ENCODE assay signal across 11 cellular contexts in the genomic region with DNA sequence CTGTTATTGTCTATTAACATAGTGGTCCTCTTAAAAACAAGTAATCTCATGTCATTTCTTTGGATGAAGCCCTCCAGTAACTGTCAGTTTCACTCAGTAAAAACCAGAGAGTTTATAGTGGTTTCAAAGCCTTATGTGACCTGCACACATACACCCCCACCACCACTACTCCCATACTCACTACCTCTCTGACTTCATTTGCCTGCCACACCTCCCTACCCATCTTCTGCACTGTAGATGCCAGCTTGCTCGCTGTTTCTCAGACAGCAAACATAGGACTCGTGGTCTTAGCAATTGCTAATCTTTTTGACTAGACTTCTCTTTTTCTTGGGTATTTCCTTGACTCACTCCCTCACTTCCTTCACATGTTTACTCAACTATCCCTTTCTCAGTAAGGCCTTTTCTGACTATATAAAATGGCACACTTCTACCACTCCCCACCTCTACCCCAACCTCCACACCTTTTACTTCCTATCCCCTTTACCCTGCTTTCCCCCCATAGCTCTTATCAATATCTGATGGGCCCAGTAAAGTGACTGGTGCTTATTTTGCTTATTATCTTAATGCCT. TPM values are rescaled to one million over a fixed set of nuclear protein-coding genes. Genes with fewer than 3 reads are reported as not detected.
A peak's percentile ranks its signal among the peaks of the same experiment; 100 is the strongest.
DNase-seq lines count a peak whose midpoint lies in the region; ATAC-seq and TF ChIP-seq lines count a peak whose summit lies in the region.
"Had no signal": no experiment of that assay in that cellular context is flagged by ENCODE, and none has a peak within 500 bp of the region (broad histone marks: within the 10 kb centered on the region; RNA-seq: fewer than 3 reads in every experiment).

No MANE protein-coding gene starts in this region.

- ATAC-seq in GM19035 (IDR thresholded peaks at IDR 0.05; ENCODE audit: unreplicated experiment) (peak; percentile 74), HG03095 (IDR thresholded peaks at IDR 0.05; ENCODE audit: unreplicated experiment) (peak; percentile 65), SK-N-SH treated with all-trans-retinoic acid at 6 μM for 48 hours (no peak)

- no peaks in the 10 kb centered on the region for H3K27me3 ChIP-seq in CD4-positive, alpha-beta memory T cell (ENCODE audit: insufficient read depth, low read length)
- H3K27me3 ChIP-seq: esophagus squamous epithelium had no signal

- intact Hi-C loops in activated T-helper 1 cell treated with anti-CD3 and anti-CD28 coated beads, Interleukin-12 subunit alpha, Interleukin-12 subunit beta, Interleukin-2, Interleukin-4 antibody, amounts not matched to agents 30 ng/mL and 10 ng/mL and 1 ng/mL, durations not matched to agents 14 hours and 24 hours and 36 hours (cut with micrococcal nuclease), result no loop called here
- intact Hi-C loops in CD4-positive, alpha-beta memory T cell (cut with micrococcal nuclease), result no loop called here

- CTCF ChIA-PET in CD4-positive, alpha-beta memory T cell (lab: Charles Lee; ENCODE audit: partially characterized antibody), result no interaction called here

- peak overlapping the region; percentile 1 for H3K4me3 Mint-ChIP-seq in activated T-helper 1 cell treated with anti-CD3 and anti-CD28 coated beads, Interleukin-12 subunit alpha, Interleukin-12 subunit beta, Interleukin-2, Interleukin-4 antibody, amounts not matched to agents 30 ng/mL and 10 ng/mL and 1 ng/mL, durations not matched to agents 14 hours and 24 hours and 36 hours
- H3K4me3 Mint-ChIP-seq in CD4-positive, alpha-beta memory T cell, result no peak overlapping the region

- no peaks in the 10 kb centered on the region for H3K27me3 Mint-ChIP-seq in activated T-helper 1 cell treated with anti-CD3 and anti-CD28 coated beads, Interleukin-12 subunit alpha, Interleukin-12 subunit beta, Interleukin-2, Interleukin-4 antibody, amounts not matched to agents 30 ng/mL and 10 ng/mL and 1 ng/mL, durations not matched to agents 14 hours and 24 hours and 36 hours (ENCODE audit: insufficient read depth)
- no peaks in the 10 kb centered on the region for H3K27me3 Mint-ChIP-seq in CD4-positive, alpha-beta memory T cell

- no peak for TF ChIP-seq CTCF in GM13976 (IDR thresholded peaks at IDR 0.05; ENCODE audit: borderline replicate concordance, control extremely low read depth, extremely low read depth, insufficient read depth, missing control alignments)

- peaks cover 29% of the 10 kb centered on the region for H3K36me3 ChIP-seq in CD4-positive, alpha-beta memory T cell (ENCODE audit: insufficient read depth, low read length)

- POLR2A ChIA-PET in CD4-positive, alpha-beta memory T cell (lab: Charles Lee; ENCODE audit: partially characterized antibody), result no interaction called here

- peaks cover 28% of the 10 kb centered on the region for H3K4me1 Mint-ChIP-seq in activated T-helper 1 cell treated with anti-CD3 and anti-CD28 coated beads, Interleukin-12 subunit alpha, Interleukin-12 subunit beta, Interleukin-2, Interleukin-4 antibody, amounts not matched to agents 30 ng/mL and 10 ng/mL and 1 ng/mL, durations not matched to agents 14 hours and 24 hours and 36 hours (ENCODE audit: low read depth)
- H3K4me1 Mint-ChIP-seq in CD4-positive, alpha-beta memory T cell, result peaks cover 0 to 4% (median under 1%) of the 10 kb centered on the region in 4 donors

- in situ Hi-C loops in GM13976 (cut with MboI; ENCODE audit: low sequenced_read_pairs, unreplicated experiment), result no loop called here

- peak; percentile 16 for DNase-seq in GM13976 (ENCODE audit: low spot score)
- DNase-seq in activated T-helper 1 cell treated with anti-CD3 and anti-CD28 coated beads, Interleukin-12 subunit alpha, Interleukin-12 subunit beta, Interleukin-2, Interleukin-4 antibody, amounts not matched to agents 30 ng/mL and 10 ng/mL and 1 ng/mL, durations not matched to agents 14 hours and 24 hours and 36 hours (ENCODE audit: low spot score), result peak; percentile 3
- no peak for DNase-seq in NCI-H2029 treated with DMSO at 0.1 percent for 48 hours (lab: John Stamatoyannopoulos, UW)
- DNase-seq in CD4-positive, alpha-beta memory T cell, result no peak
- DNase-seq in NCI-H345 (lab: John Stamatoyannopoulos, UW), result no peak
- DNase-seq: activated CD4-positive, CD25-positive, alpha-beta regulatory T cell; Caco-2; esophagus squamous epithelium had no signal

- H3K27ac Mint-ChIP-seq in activated T-helper 1 cell treated with anti-CD3 and anti-CD28 coated beads, Interleukin-12 subunit alpha, Interleukin-12 subunit beta, Interleukin-2, Interleukin-4 antibody, amounts not matched to agents 30 ng/mL and 10 ng/mL and 1 ng/mL, durations not matched to agents 14 hours and 24 hours and 36 hours, result peak overlapping the region; percentile 76
- H3K27ac Mint-ChIP-seq in CD4-positive, alpha-beta memory T cell, result peak overlapping the region in 2 of 7 donors; percentile 4 to 38

- no peak overlapping the region for H3K27ac ChIP-seq in CD4-positive, alpha-beta memory T cell (ENCODE audit: low read depth, low read length)
- H3K27ac ChIP-seq: esophagus squamous epithelium had no signal

- H3K4me1 ChIP-seq in CD4-positive, alpha-beta memory T cell (ENCODE audit: insufficient read depth, low read length), result no peaks in the 10 kb centered on the region
- H3K4me1 ChIP-seq: Caco-2, esophagus squamous epithelium had no signal

- H3K9me3 ChIP-seq in CD4-positive, alpha-beta memory T cell (ENCODE audit: control insufficient read depth in 1 of 2, low read length in 2 of 2), result no peaks in the 10 kb centered on the region
- H3K9me3 ChIP-seq: Caco-2, esophagus squamous epithelium had no signal

- H3K9me3 Mint-ChIP-seq in activated T-helper 1 cell treated with anti-CD3 and anti-CD28 coated beads, Interleukin-12 subunit alpha, Interleukin-12 subunit beta, Interleukin-2, Interleukin-4 antibody, amounts not matched to agents 30 ng/mL and 10 ng/mL and 1 ng/mL, durations not matched to agents 14 hours and 24 hours and 36 hours, result no peaks in the 10 kb centered on the region
- no peaks in the 10 kb centered on the region for H3K9me3 Mint-ChIP-seq in CD4-positive, alpha-beta memory T cell

- H3K36me3 Mint-ChIP-seq in activated T-helper 1 cell treated with anti-CD3 and anti-CD28 coated beads, Interleukin-12 subunit alpha, Interleukin-12 subunit beta, Interleukin-2, Interleukin-4 antibody, amounts not matched to agents 30 ng/mL and 10 ng/mL and 1 ng/mL, durations not matched to agents 14 hours and 24 hours and 36 hours (ENCODE audit: low read depth), result peaks cover 43% of the 10 kb centered on the region
- H3K36me3 Mint-ChIP-seq in CD4-positive, alpha-beta memory T cell, result peaks cover 42 to 60% of the 10 kb centered on the region in 2 donors

- H3K4me3 ChIP-seq in CD4-positive, alpha-beta memory T cell (ENCODE audit: low read length in 2 of 2), result no peak overlapping the region
- H3K4me3 ChIP-seq: esophagus squamous epithelium had no signal

TF ChIP-seq in SK-N-SH treated with all-trans-retinoic acid at 6 μM for 48 hours, 23 proteins besides CTCF, POLR2A, EP300 and RAD21 (continues in another document):
- no peak for TF ChIP-seq BACH2 (CRISPR knock-in tag; IDR thresholded peaks at IDR 0.05; ENCODE audit: borderline replicate concordance)
- TF ChIP-seq ZNF70 (CRISPR knock-in tag; IDR thresholded peaks at IDR 0.05), result no peak
- no peak for TF ChIP-seq RARB (CRISPR knock-in tag; IDR thresholded peaks at IDR 0.05)
- no peak for TF ChIP-seq ZNF565 (CRISPR knock-in tag; conservative IDR thresholded peaks at IDR 0.05; ENCODE audit: low read depth)
- TF ChIP-seq ZFP30 (CRISPR knock-in tag; IDR thresholded peaks at IDR 0.05), result no peak
- TF ChIP-seq, protein P1, sequence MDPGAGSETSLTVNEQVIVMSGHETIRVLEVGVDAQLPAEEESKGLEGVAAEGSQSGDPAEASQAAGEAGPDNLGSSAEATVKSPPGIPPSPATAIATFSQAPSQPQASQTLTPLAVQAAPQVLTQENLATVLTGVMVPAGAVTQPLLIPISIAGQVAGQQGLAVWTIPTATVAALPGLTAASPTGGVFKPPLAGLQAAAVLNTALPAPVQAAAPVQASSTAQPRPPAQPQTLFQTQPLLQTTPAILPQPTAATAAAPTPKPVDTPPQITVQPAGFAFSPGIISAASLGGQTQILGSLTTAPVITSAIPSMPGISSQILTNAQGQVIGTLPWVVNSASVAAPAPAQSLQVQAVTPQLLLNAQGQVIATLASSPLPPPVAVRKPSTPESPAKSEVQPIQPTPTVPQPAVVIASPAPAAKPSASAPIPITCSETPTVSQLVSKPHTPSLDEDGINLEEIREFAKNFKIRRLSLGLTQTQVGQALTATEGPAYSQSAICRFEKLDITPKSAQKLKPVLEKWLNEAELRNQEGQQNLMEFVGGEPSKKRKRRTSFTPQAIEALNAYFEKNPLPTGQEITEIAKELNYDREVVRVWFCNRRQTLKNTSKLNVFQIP (CRISPR knock-in tag; IDR thresholded peaks at IDR 0.05; ENCODE audit: borderline replicate concordance, low read depth), result no peak
- TF ChIP-seq SNAI2 (CRISPR knock-in tag; IDR thresholded peaks at IDR 0.05), result no peak
- no peak for TF ChIP-seq PPARA (CRISPR knock-in tag; IDR thresholded peaks at IDR 0.05; ENCODE audit: borderline replicate concordance)
- TF ChIP-seq ZNF8 (CRISPR knock-in tag; IDR thresholded peaks at IDR 0.05), result no peak
- TF ChIP-seq TOX (CRISPR knock-in tag; IDR thresholded peaks at IDR 0.05; ENCODE audit: borderline replicate concordance), result no peak
- no peak for TF ChIP-seq ISL1 (CRISPR knock-in tag; IDR thresholded peaks at IDR 0.05)
- TF ChIP-seq ZC3H10 (CRISPR knock-in tag; IDR thresholded peaks at IDR 0.05), result no peak

RNA-seq across cellular contexts. Expression of a gene that starts 27.8 kb away (rescaled TPM):
- 29.4 and 29.7 TPM in 2 replicates for total RNA-seq in activated T-helper 1 cell treated with anti-CD3 and anti-CD28 coated beads, Interleukin-12 subunit alpha, Interleukin-12 subunit beta, Interleukin-2, Interleukin-4 antibody, amounts not matched to agents 30 ng/mL and 10 ng/mL and 1 ng/mL, durations not matched to agents 14 hours and 24 hours and 36 hours
- total RNA-seq in CD4-positive, alpha-beta memory T cell, result 10 to 100 TPM; 15.4 to 16.7 TPM
- polyA plus RNA-seq in CD4-positive, alpha-beta memory T cell, result 1 to 10 TPM in 1 of 2 donors, under 1 TPM in 1; 0.43 to 2.0 TPM

RNA-seq across cellular contexts. Expression of a gene that starts 52.0 kb away (rescaled TPM):
- total RNA-seq in activated T-helper 1 cell treated with anti-CD3 and anti-CD28 coated beads, Interleukin-12 subunit alpha, Interleukin-12 subunit beta, Interleukin-2, Interleukin-4 antibody, amounts not matched to agents 30 ng/mL and 10 ng/mL and 1 ng/mL, durations not matched to agents 14 hours and 24 hours and 36 hours, result 337 and 345 TPM in 2 replicates
- total RNA-seq in CD4-positive, alpha-beta memory T cell, result 100 to 1,000 TPM; 198 to 199 TPM
- 10 to 100 TPM; 17.4 to 29.8 TPM for polyA plus RNA-seq in CD4-positive, alpha-beta memory T cell

RNA-seq across cellular contexts. Expression of a gene that starts 52.2 kb away (rescaled TPM):
- total RNA-seq in activated T-helper 1 cell treated with anti-CD3 and anti-CD28 coated beads, Interleukin-12 subunit alpha, Interleukin-12 subunit beta, Interleukin-2, Interleukin-4 antibody, amounts not matched to agents 30 ng/mL and 10 ng/mL and 1 ng/mL, durations not matched to agents 14 hours and 24 hours and 36 hours, result 19.3 and 21.6 TPM in 2 replicates
- total RNA-seq in CD4-positive, alpha-beta memory T cell, result 10 to 100 TPM; 31.2 to 36.4 TPM
- 10 to 100 TPM; 13.0 to 17.4 TPM for polyA plus RNA-seq in CD4-positive, alpha-beta memory T cell

Comparison
In these comparisons a context has a peak if more than half of its experiments do, and no peak if none do; other contexts are left out.
1. DNase-seq: peak in GM13976 (single experiment) and activated T-helper 1 cell treated with anti-CD3 and anti-CD28 coated beads, Interleukin-12 subunit alpha, Interleukin-12 subunit beta, Interleukin-2, Interleukin-4 antibody, amounts not matched to agents 30 ng/mL and 10 ng/mL and 1 ng/mL, durations not matched to agents 14 hours and 24 hours and 36 hours (single experiment); none in NCI-H2029 treated with DMSO at 0.1 percent for 48 hours (single experiment), CD4-positive, alpha-beta memory T cell (0 of 5) and NCI-H345 (single experiment).